10 cellular contexts compared by ENCODE assay signal in the genomic region with DNA sequence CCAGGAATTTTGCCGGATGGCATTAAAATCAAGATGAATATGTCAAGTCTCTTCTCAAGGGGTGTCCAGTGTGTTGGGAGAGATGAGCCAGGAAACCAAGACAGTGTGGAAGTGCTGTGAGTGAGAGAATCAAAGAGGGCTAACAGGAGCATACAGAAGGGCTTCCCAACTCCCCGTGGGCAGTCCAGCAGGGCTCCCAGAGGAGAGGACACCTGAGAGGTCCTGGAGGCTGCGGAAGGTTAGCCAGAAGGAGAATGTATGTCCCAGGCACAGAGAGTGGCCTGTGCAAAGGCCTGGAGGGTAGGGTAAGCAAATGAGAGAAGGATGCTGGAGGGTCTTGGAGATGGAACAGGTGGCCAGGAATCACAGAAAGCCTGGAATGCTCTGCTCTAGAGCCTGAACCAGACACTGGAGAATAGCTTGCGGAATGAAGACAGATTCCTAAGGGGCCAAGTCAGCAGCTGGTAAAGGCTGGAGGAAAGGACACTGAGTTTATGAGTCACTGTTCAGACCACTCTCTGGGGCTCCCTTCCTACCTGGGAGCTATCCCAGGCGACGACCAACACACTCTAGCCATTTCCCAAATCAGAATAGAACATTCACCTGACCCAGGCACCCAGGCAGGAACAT. TPM values are rescaled to one million over a fixed set of nuclear protein-coding genes. Genes with fewer than 3 reads are reported as not detected.
A peak's percentile ranks its signal among the peaks of the same experiment; 100 is the strongest.
DNase-seq lines count a peak whose midpoint lies in the region; ATAC-seq and TF ChIP-seq lines count a peak whose summit lies in the region.
"Had no signal": no experiment of that assay in that cellular context is flagged by ENCODE, and none has a peak within 500 bp of the region (broad histone marks: within the 10 kb centered on the region; RNA-seq: fewer than 3 reads in every experiment).

No MANE protein-coding gene starts in this region.

- no peak for ATAC-seq in T-helper 17 cell
- ATAC-seq in gastroesophageal sphincter: peak; percentile 60
- ATAC-seq in GM18502 (IDR thresholded peaks at IDR 0.05; ENCODE audit: poor library complexity, unreplicated experiment): no peak
- no peak for ATAC-seq in HG03442 (IDR thresholded peaks at IDR 0.05; ENCODE audit: unreplicated experiment)

- TF ChIP-seq CTCF in gastroesophageal sphincter (IDR thresholded peaks at IDR 0.05): no peak

- TF ChIP-seq POLR2A in gastroesophageal sphincter (IDR thresholded peaks at IDR 0.05): no peak

- H3K27me3 ChIP-seq in gastroesophageal sphincter: no peaks in the 10 kb centered on the region
- H3K27me3 ChIP-seq: neural progenitor cell, tibial artery had no signal

- peak overlapping the region; percentile 66 for H3K4me3 Mint-ChIP-seq in T-helper 17 cell
- H3K4me3 Mint-ChIP-seq: neural progenitor cell had no signal

- peak; percentile 85 for DNase-seq in HCEC 1CT
- no peak for DNase-seq in T-helper 17 cell
- DNase-seq in stimulated activated CD8-positive, alpha-beta memory T cell treated with anti-CD3 and anti-CD28 coated beads, Interleukin-4, amount 100 ng/mL, for 48 hours: peak; percentile 19
- DNase-seq in NCI-H526 (lab: John Stamatoyannopoulos, UW): no peak
- DNase-seq: dermis blood vessel endothelial cell, tibial artery had no signal

- no peaks in the 10 kb centered on the region for H3K36me3 ChIP-seq in gastroesophageal sphincter
- H3K36me3 ChIP-seq: neural progenitor cell, tibial artery had no signal

- H3K4me3 ChIP-seq in gastroesophageal sphincter: no peak overlapping the region
- H3K4me3 ChIP-seq: neural progenitor cell, tibial artery had no signal

- peak overlapping the region; percentile 99 for H3K27ac Mint-ChIP-seq in T-helper 17 cell
- H3K27ac Mint-ChIP-seq: neural progenitor cell had no signal

- H3K27me3 Mint-ChIP-seq in T-helper 17 cell: no peaks in the 10 kb centered on the region

- WGBS in gastroesophageal sphincter (ENCODE audit: low coverage in 1 of 2), 2 donors: 39 to 62% methylated on average over 4 to 5 of the region's 6 CpGs

- peaks cover 88% of the 10 kb centered on the region for H3K4me1 Mint-ChIP-seq in T-helper 17 cell

- peaks cover 6% of the 10 kb centered on the region for H3K36me3 Mint-ChIP-seq in T-helper 17 cell (ENCODE audit: low read depth)
- H3K36me3 Mint-ChIP-seq: neural progenitor cell had no signal

- H3K27ac ChIP-seq in gastroesophageal sphincter: peak overlapping the region in 3 of 4 donors; percentile 69 to 87 (median 70)
- H3K27ac ChIP-seq: neural progenitor cell had no signal

- peaks cover 10 to 100% (median 57%) of the 10 kb centered on the region in 3 donors for H3K4me1 ChIP-seq in gastroesophageal sphincter

- H3K9me3 ChIP-seq in T-helper 17 cell (ENCODE audit: control insufficient read depth, low read length, poor library complexity, severe bottlenecking) (no peaks in the 10 kb centered on the region), gastroesophageal sphincter (no peaks in the 10 kb centered on the region)
- H3K9me3 ChIP-seq: tibial artery had no signal

- TF ChIP-seq EP300 in gastroesophageal sphincter (IDR thresholded peaks at IDR 0.05): no peak

RNA-seq across cellular contexts. Expression of gene SLC22A5, which starts 59.4 kb away (rescaled TPM):
- total RNA-seq in T-helper 17 cell (1 to 10 TPM; 3.4 to 3.7 TPM), gastroesophageal sphincter (1 to 10 TPM; 6.5 to 9.6 (median 7.5) TPM)

Comparison
In these comparisons a context has a peak if more than half of its experiments do, and no peak if none do; other contexts are left out.
1. DNase-seq: peak in HCEC 1CT (single experiment) and stimulated activated CD8-positive, alpha-beta memory T cell treated with anti-CD3 and anti-CD28 coated beads, Interleukin-4, amount 100 ng/mL, for 48 hours (single experiment); none in T-helper 17 cell (0 of 3) and NCI-H526 (0 of 2).